15 cellular contexts compared by ENCODE assay signal in genomic region chr7:44037951-44038350, GRCh38. TPM values are rescaled to one million over a fixed set of nuclear protein-coding genes. Genes with fewer than 3 reads are reported as not detected.
"Had no signal": no experiment of that assay in that cellular context is flagged by ENCODE, and none has a peak within 500 bp of the region (broad histone marks: within the 10 kb centered on the region; RNA-seq: fewer than 3 reads in every experiment).

No MANE protein-coding gene starts in this region.

RNA-seq across cellular contexts. Expression of gene PGAM2, which starts 27.4 kb away (rescaled TPM):
- total RNA-seq: glomerular endothelial cell had no signal
- polyA plus RNA-seq: fibroblast of lung had no signal

RNA-seq across cellular contexts. Expression of gene SPDYE1, which starts 40.3 kb away (rescaled TPM):
- total RNA-seq: esophagus mucosa, frontal cortex, glomerular endothelial cell, left lung, mucosa of gallbladder, myocyte, posterior vena cava, right atrium auricular region, sigmoid colon, stomach, thoracic aorta, transverse colon, urinary bladder had no signal
- polyA plus RNA-seq: fibroblast of lung, heart right ventricle, sigmoid colon, stomach, urinary bladder had no signal
